ENCODE assay signal across 21 cellular contexts in the genomic region with DNA sequence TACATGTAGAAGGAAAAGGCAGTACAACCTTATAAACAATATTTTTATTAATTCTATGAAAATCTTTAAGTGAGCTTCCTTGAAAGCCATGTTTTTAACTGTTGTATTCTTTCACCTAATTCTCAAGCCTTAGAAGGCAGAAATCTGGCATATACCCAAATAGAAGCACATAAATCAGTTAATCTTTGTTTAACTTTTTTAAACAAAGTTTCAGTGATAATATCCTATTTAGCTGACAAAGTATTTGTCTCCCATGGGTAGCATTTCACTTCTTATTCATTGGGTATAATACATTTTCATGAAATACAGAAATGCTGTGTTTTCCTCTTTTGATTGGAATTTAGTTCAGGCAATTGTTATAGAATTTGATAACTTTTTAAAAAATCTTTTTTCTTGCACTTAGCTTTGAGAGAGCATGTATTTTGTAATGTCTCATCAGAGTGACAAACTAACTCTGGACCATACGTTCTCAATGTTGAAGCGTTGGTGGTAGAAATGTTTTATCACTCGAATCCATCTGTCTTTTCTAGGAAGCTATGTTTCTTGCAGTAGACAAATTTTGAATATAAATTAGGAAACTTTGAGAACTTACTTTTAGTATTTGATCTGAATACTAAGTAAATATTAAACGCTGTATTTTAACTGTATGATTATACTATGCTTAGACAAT.
"Had no signal": no experiment of that assay in that cellular context is flagged by ENCODE, and none has a peak within 500 bp of the region (broad histone marks: within the 10 kb centered on the region; RNA-seq: fewer than 3 reads in every experiment).

No MANE protein-coding gene starts in this region.

- H3K4me3 Mint-ChIP-seq: activated CD4-positive, alpha-beta T cell treated with anti-CD3 and anti-CD28 coated beads, Interleukin-2, amount 10 ng/mL, durations not matched to agents 7 days and 5 days; effector memory CD8-positive, alpha-beta T cell; neural progenitor cell had no signal

- H3K4me1 ChIP-seq: suprapubic skin had no signal

- H3K9me3 Mint-ChIP-seq: activated CD4-positive, alpha-beta T cell treated with anti-CD3 and anti-CD28 coated beads, Interleukin-2, amount 10 ng/mL, durations not matched to agents 7 days and 5 days; activated naive CD4-positive, alpha-beta T cell treated with anti-CD3 and anti-CD28 coated beads, Interleukin-2, amount 50 U/mL, for 72 hours; effector memory CD8-positive, alpha-beta T cell; neural progenitor cell had no signal

- DNase-seq: activated CD4-positive, alpha-beta T cell treated with anti-CD3 and anti-CD28 coated beads, Interleukin-2, amount 10 ng/mL, durations not matched to agents 7 days and 5 days; activated CD4-positive, CD25-positive, alpha-beta regulatory T cell; activated effector memory CD4-positive, alpha-beta T cell treated with Interleukin-2 at 50 U/mL for 16 hours; activated T-cell treated with anti-CD3 and anti-CD28 coated beads, Interleukin-2, amount 50 U/mL, for 1 hour; anterior cingulate cortex; dermis blood vessel endothelial cell; effector memory CD8-positive, alpha-beta T cell; midbrain; right lobe of liver; stimulated activated CD4-positive, alpha-beta T cell treated with anti-CD3 and anti-CD28 coated beads, Interleukin-4, amount 100 ng/mL, for 4 hours; stimulated activated naive CD8-positive, alpha-beta T cell treated with anti-CD3 and anti-CD28 coated beads, Interleukin-15, Interleukin-2, amounts not matched to agents 100 U/mL and 50 U/mL, for 24 hours; trophoblast cell had no signal

- H3K27ac ChIP-seq: epithelial cell of prostate, gastroesophageal sphincter, neural progenitor cell, suprapubic skin had no signal

- H2AFZ ChIP-seq: neural progenitor cell had no signal

- FAIRE-seq: islet of Langerhans had no signal

- H3K4me2 ChIP-seq: neural progenitor cell, smooth muscle cell had no signal

- H3K27me3 ChIP-seq: gastroesophageal sphincter, neural progenitor cell, right lobe of liver, suprapubic skin had no signal

- ATAC-seq: activated naive CD4-positive, alpha-beta T cell treated with anti-CD3 and anti-CD28 coated beads, Interleukin-2, amount 50 U/mL, for 72 hours; effector memory CD8-positive, alpha-beta T cell; gastroesophageal sphincter; SK-N-SH treated with all-trans-retinoic acid at 6 μM for 48 hours; stimulated activated naive CD8-positive, alpha-beta T cell treated with anti-CD3 and anti-CD28 coated beads, Interleukin-15, Interleukin-2, amounts not matched to agents 100 U/mL and 50 U/mL, for 24 hours had no signal

- H3K27ac Mint-ChIP-seq: activated CD4-positive, alpha-beta T cell treated with anti-CD3 and anti-CD28 coated beads, Interleukin-2, amount 10 ng/mL, durations not matched to agents 7 days and 5 days; effector memory CD8-positive, alpha-beta T cell; neural progenitor cell had no signal

- H3K9me3 ChIP-seq: gastroesophageal sphincter, right lobe of liver, suprapubic skin had no signal

- H3K27me3 Mint-ChIP-seq: activated CD4-positive, alpha-beta T cell treated with anti-CD3 and anti-CD28 coated beads, Interleukin-2, amount 10 ng/mL, durations not matched to agents 7 days and 5 days; effector memory CD8-positive, alpha-beta T cell had no signal

- H3K4me3 ChIP-seq: gastroesophageal sphincter, lung, neural progenitor cell, right lobe of liver, smooth muscle cell, suprapubic skin had no signal

- H3K9ac ChIP-seq: neural progenitor cell had no signal

- H3K36me3 ChIP-seq: neural progenitor cell, right lobe of liver had no signal
